In the genomic region with DNA sequence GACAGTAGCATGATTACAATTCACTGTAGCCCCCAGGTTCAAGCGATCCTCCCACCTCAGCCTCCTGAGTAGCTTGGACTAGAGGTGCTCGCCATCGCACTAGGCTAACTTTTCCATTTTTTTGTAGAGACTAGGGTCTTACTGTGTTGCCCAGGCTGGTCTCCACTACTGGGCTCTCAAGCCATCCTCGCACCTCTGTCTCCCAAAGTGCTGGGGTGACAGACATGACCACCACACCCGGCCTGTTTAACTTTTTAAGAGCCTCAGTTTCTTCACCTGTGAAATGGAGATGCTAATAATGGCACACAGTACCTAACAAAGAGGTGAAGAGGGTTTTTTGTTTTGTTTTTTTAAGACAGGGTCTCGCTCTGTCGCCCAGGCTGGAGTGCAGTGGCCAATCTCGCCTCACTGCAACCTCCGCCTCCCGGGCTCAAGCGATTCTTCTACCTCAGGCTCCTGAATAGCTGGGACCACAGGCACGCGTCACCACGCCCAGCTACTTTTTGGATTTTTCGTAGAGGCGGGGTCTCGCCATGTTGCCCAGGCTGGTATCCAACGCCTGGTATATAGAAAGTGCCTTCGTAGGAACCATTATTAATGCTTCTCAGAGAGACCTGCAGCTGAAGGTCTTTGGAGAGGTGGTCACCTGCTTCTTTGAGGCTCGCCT, we compare ENCODE assay signal across 8 cellular contexts. TPM values are rescaled to one million over a fixed set of nuclear protein-coding genes. Genes with fewer than 3 reads are reported as not detected.
DNase-seq lines count a peak whose midpoint lies in the region; ATAC-seq, FAIRE-seq and TF ChIP-seq lines count a peak whose summit lies in the region.

No MANE protein-coding gene starts in this region.

- peak overlapping the region; percentile 68 for H3K4me3 ChIP-seq in MM.1S (ENCODE audit: low read length)

- intact Hi-C loops in CD14-positive monocyte (cut with micrococcal nuclease) = loop anchor here in 1 of 2 donors (10.0 kb wide), 1 partner anchor 381 kb away; a partner anchor contains a TSS
- intact Hi-C loops in dendritic cell treated with granulocyte-macrophage colony-stimulating factor and Interleukin-4, amounts not matched to agents 40 ng/mL and 50 ng/mL, for 4 days (cut with micrococcal nuclease) = loop anchor here (2.0 kb wide), 2 partner anchors 115 to 377 kb away; a partner anchor contains a TSS
- intact Hi-C loops in posterior vena cava (cut with DNase I) = no loop called here

- no peaks in the 10 kb centered on the region for H3K9me3 ChIP-seq in MM.1S (replicated peaks; ENCODE audit: insufficient read depth, low read length)

- peak overlapping the region; percentile 91 for H3K27ac ChIP-seq in MM.1S (ENCODE audit: low read length)

- H3K27me3 ChIP-seq in MM.1S (replicated peaks; ENCODE audit: insufficient read depth, low read length) = no peaks in the 10 kb centered on the region

- H3K27ac Mint-ChIP-seq in CD14-positive monocyte (peak overlapping the region; percentile 99 to 100 (median 99)), nephron (peak overlapping the region; percentile 99 to 100 (median 100))
- H3K27ac Mint-ChIP-seq in dendritic cell treated with granulocyte-macrophage colony-stimulating factor and Interleukin-4, amounts not matched to agents 40 ng/mL and 50 ng/mL, for 4 days = peak overlapping the region; percentile 88

- H3F3A ChIP-seq in MM.1S (ENCODE audit: insufficient read depth, low read length) = peaks cover 37% of the 10 kb centered on the region

- ATAC-seq in HG03175 (IDR thresholded peaks at IDR 0.05; ENCODE audit: unreplicated experiment) (no peak), HG02852 (IDR thresholded peaks at IDR 0.05; ENCODE audit: unreplicated experiment) (no peak)

- H2AFZ ChIP-seq in MM.1S (ENCODE audit: low read length) = peak overlapping the region; percentile 67

- no peak for TF ChIP-seq CTCF in CD14-positive monocyte (IDR thresholded peaks at IDR 0.05)
- no peak for TF ChIP-seq CTCF in MM.1S (IDR thresholded peaks at IDR 0.05; ENCODE audit: low read length)
- TF ChIP-seq CTCF in nephron (IDR thresholded peaks at IDR 0.05; ENCODE audit: unreplicated experiment in 3 of 3) = no peak

- peak overlapping the region; percentile 94 for H3K9ac ChIP-seq in MM.1S (ENCODE audit: low read length)

- H3K36me3 ChIP-seq in MM.1S (replicated peaks; ENCODE audit: insufficient read depth, low read length) = no peaks in the 10 kb centered on the region

- H3K27me3 Mint-ChIP-seq in CD14-positive monocyte (ENCODE audit: low read depth in 3 of 3) (peaks cover 0 to 4% (median 0%) of the 10 kb centered on the region in 3 donors), nephron (ENCODE audit: low read depth) (no peaks in the 10 kb centered on the region)
- no peaks in the 10 kb centered on the region for H3K27me3 Mint-ChIP-seq in dendritic cell treated with granulocyte-macrophage colony-stimulating factor and Interleukin-4, amounts not matched to agents 40 ng/mL and 50 ng/mL, for 4 days

- no peaks in the 10 kb centered on the region for H3K9me2 ChIP-seq in MM.1S (replicated peaks; ENCODE audit: insufficient read depth, low read length)

- peaks cover 0 to 2% (median 0%) of the 10 kb centered on the region in 7 donors for H3K9me3 Mint-ChIP-seq in CD14-positive monocyte
- H3K9me3 Mint-ChIP-seq in dendritic cell treated with granulocyte-macrophage colony-stimulating factor and Interleukin-4, amounts not matched to agents 40 ng/mL and 50 ng/mL, for 4 days = no peaks in the 10 kb centered on the region
- no peaks in the 10 kb centered on the region for H3K9me3 Mint-ChIP-seq in nephron

- no peaks in the 10 kb centered on the region for H4K20me1 ChIP-seq in MM.1S (ENCODE audit: insufficient read depth, low read length)

- DNase-seq in CD14-positive monocyte (ENCODE audit: low spot score) (peak; percentile 7), MM.1S (no peak), posterior vena cava (ENCODE audit: low spot score) (no peak), urothelium cell line (ENCODE audit: low spot score) (no peak)

- FAIRE-seq in urothelium cell line (lab: Jason Lieb, UNC) = no peak

- H3K4me3 Mint-ChIP-seq in CD14-positive monocyte (peak overlapping the region; percentile 98 to 99), nephron (peak overlapping the region; percentile 87 to 96 (median 92))
- H3K4me3 Mint-ChIP-seq in dendritic cell treated with granulocyte-macrophage colony-stimulating factor and Interleukin-4, amounts not matched to agents 40 ng/mL and 50 ng/mL, for 4 days = peak overlapping the region; percentile 79

- H3K4me1 Mint-ChIP-seq in CD14-positive monocyte (peaks cover 48% of the 10 kb centered on the region), nephron (peaks cover 30% of the 10 kb centered on the region)
- peaks cover 54% of the 10 kb centered on the region for H3K4me1 Mint-ChIP-seq in dendritic cell treated with granulocyte-macrophage colony-stimulating factor and Interleukin-4, amounts not matched to agents 40 ng/mL and 50 ng/mL, for 4 days (ENCODE audit: low read depth)

- peaks cover 31% of the 10 kb centered on the region for H3K79me2 ChIP-seq in MM.1S (ENCODE audit: low read length)

- H3K36me3 Mint-ChIP-seq in CD14-positive monocyte (peaks cover 9 to 16% of the 10 kb centered on the region in 2 donors), nephron (ENCODE audit: low read depth) (peaks cover 6% of the 10 kb centered on the region)
- peaks cover 23% of the 10 kb centered on the region for H3K36me3 Mint-ChIP-seq in dendritic cell treated with granulocyte-macrophage colony-stimulating factor and Interleukin-4, amounts not matched to agents 40 ng/mL and 50 ng/mL, for 4 days (ENCODE audit: low read depth)

- peaks cover 38% of the 10 kb centered on the region for H3K4me1 ChIP-seq in MM.1S (ENCODE audit: low read length)

- peak overlapping the region; percentile 92 for H3K4me2 ChIP-seq in MM.1S (ENCODE audit: low read depth, low read length)

RNA-seq across cellular contexts. Expression of a gene that starts 0.6 kb away (rescaled TPM):
- 10 to 100 TPM; 41.9 to 43.2 TPM for polyA plus RNA-seq in CD14-positive monocyte
- 10 to 100 TPM; 26.5 to 31.5 TPM for total RNA-seq in posterior vena cava

RNA-seq across cellular contexts. Expression of a gene that starts 20.0 kb away (rescaled TPM):
- polyA plus RNA-seq in CD14-positive monocyte = 10 to 100 TPM; 23.1 to 24.0 TPM
- total RNA-seq in posterior vena cava = 100 to 1,000 TPM in 1 of 2 donors, 10 to 100 TPM in 1; 95.3 to 138 TPM

RNA-seq across cellular contexts. Expression of a gene that starts 25.7 kb away (rescaled TPM):
- polyA plus RNA-seq in CD14-positive monocyte = 10 to 100 TPM in 1 of 2 donors, 1 to 10 TPM in 1; 8.2 to 12.0 TPM
- total RNA-seq in posterior vena cava = 10 to 100 TPM; 17.0 to 19.2 TPM

RNA-seq across cellular contexts. Expression of a gene that starts 34.7 kb away (rescaled TPM):
- 10 to 100 TPM; 26.7 to 31.5 TPM for polyA plus RNA-seq in CD14-positive monocyte
- total RNA-seq in posterior vena cava = 100 to 1,000 TPM; 135 to 149 TPM

RNA-seq across cellular contexts. Expression of a gene that starts 38.6 kb away (rescaled TPM):
- 10 to 100 TPM; 18.0 to 22.6 TPM for polyA plus RNA-seq in CD14-positive monocyte
- total RNA-seq in posterior vena cava = 10 to 100 TPM; 22.5 to 23.4 TPM
